ENCODE assay signal across 11 cellular contexts in genomic region chr22:41957941-41958556, GRCh38. TPM values are rescaled to one million over a fixed set of nuclear protein-coding genes. Genes with fewer than 3 reads are reported as not detected.
A peak's percentile ranks its signal among the peaks of the same experiment; 100 is the strongest.
DNase-seq lines count a peak whose midpoint lies in the region; ATAC-seq and TF ChIP-seq lines count a peak whose summit lies in the region.
"Had no signal": no experiment of that assay in that cellular context is flagged by ENCODE, and none has a peak within 500 bp of the region (broad histone marks: within the 10 kb centered on the region; RNA-seq: fewer than 3 reads in every experiment).

No MANE protein-coding gene starts in this region.

- POLR2A ChIA-PET in CD8-positive, alpha-beta T cell (lab: Charles Lee) = no interaction called here

- no peaks in the 10 kb centered on the region for H3K9me3 ChIP-seq in CD8-positive, alpha-beta T cell (ENCODE audit: low read length)
- H3K9me3 ChIP-seq in mucosa of descending colon = no peaks in the 10 kb centered on the region
- H3K9me3 ChIP-seq: adrenal gland had no signal

- peaks cover 3% of the 10 kb centered on the region for H3K4me1 Mint-ChIP-seq in CD8-positive, alpha-beta T cell (ENCODE audit: low read depth)

- H3K4me3 Mint-ChIP-seq in CD8-positive, alpha-beta T cell = peak overlapping the region; percentile 11

- no peaks in the 10 kb centered on the region for H3K4me1 ChIP-seq in CD8-positive, alpha-beta T cell (ENCODE audit: insufficient read depth, low read length)
- H3K4me1 ChIP-seq in mucosa of descending colon (ENCODE audit: low read depth) = no peaks in the 10 kb centered on the region

- DNase-seq in CD8-positive, alpha-beta T cell = no peak
- DNase-seq in mucosa of descending colon = peak in 1 of 3 donors; percentile 39
- no peak for DNase-seq in DMS53 (lab: John Stamatoyannopoulos, UW)
- DNase-seq in NCI-H1694 (lab: John Stamatoyannopoulos, UW) = no peak
- DNase-seq in kidney tubule cell (ENCODE audit: low spot score) = no peak
- DNase-seq: NCI-H446 had no signal

- intact Hi-C loops in CD8-positive, alpha-beta T cell (cut with DNase I, micrococcal nuclease) = loop anchor here (1.0 to 2.0 kb wide), 7 partner anchors 32 to 479 kb away; partner anchors contain the start of genes NAGA (in 1 of the 2) and TNFRSF13C (in 1 of the 2)
- intact Hi-C loops in mucosa of descending colon (cut with DNase I, micrococcal nuclease) = no loop called here

- no peak overlapping the region for H3K4me3 ChIP-seq in CD8-positive, alpha-beta T cell (ENCODE audit: low read depth, low read length)
- H3K4me3 ChIP-seq in mucosa of descending colon = no peak overlapping the region
- H3K4me3 ChIP-seq: adrenal gland had no signal

- H3K27me3 Mint-ChIP-seq in CD8-positive, alpha-beta T cell (ENCODE audit: low read depth) = no peaks in the 10 kb centered on the region

- no peaks in the 10 kb centered on the region for H3K36me3 Mint-ChIP-seq in CD8-positive, alpha-beta T cell

- H3K27me3 ChIP-seq in CD8-positive, alpha-beta T cell (ENCODE audit: insufficient read depth, low read length) = no peaks in the 10 kb centered on the region
- H3K27me3 ChIP-seq: adrenal gland had no signal

- CTCF ChIA-PET in CD8-positive, alpha-beta T cell (lab: Charles Lee) = interaction anchor here (0.6 to 3.1 kb wide), 8 partner anchors 9 to 487 kb away, joined by 3 to 16 read pairs (median 4); partner anchors contain the start of gene CENPM

- no peaks in the 10 kb centered on the region for H3K9me3 Mint-ChIP-seq in CD8-positive, alpha-beta T cell

- TF ChIP-seq CTCF in CD8-positive, alpha-beta T cell (IDR thresholded peaks at IDR 0.05) = peak; percentile 53
- peak; percentile 22 for TF ChIP-seq CTCF in mucosa of descending colon (IDR thresholded peaks at IDR 0.05)

- peak; percentile 35 for ATAC-seq in CD8-positive, alpha-beta T cell
- ATAC-seq in HG03175 (IDR thresholded peaks at IDR 0.05; ENCODE audit: unreplicated experiment) (peak; percentile 14), mucosa of descending colon (peak; percentile 65), GM21360 (IDR thresholded peaks at IDR 0.05; ENCODE audit: unreplicated experiment) (no peak)

- no peak overlapping the region for H3K27ac ChIP-seq in CD8-positive, alpha-beta T cell (ENCODE audit: low read depth, low read length)
- peak overlapping the region; percentile 39 for H3K27ac ChIP-seq in cingulate gyrus (ENCODE audit: low read depth, low read length)
- H3K27ac ChIP-seq: adrenal gland had no signal

- H3K27ac Mint-ChIP-seq in CD8-positive, alpha-beta T cell = no peak overlapping the region

- no peaks in the 10 kb centered on the region for H3K36me3 ChIP-seq in CD8-positive, alpha-beta T cell (ENCODE audit: insufficient read depth, low read length)
- no peaks in the 10 kb centered on the region for H3K36me3 ChIP-seq in mucosa of descending colon (ENCODE audit: low read depth)
- H3K36me3 ChIP-seq: adrenal gland had no signal

RNA-seq across cellular contexts. Expression of gene CENPM, which starts 11.1 kb away (rescaled TPM):
- total RNA-seq in CD8-positive, alpha-beta T cell = 10 to 100 TPM in 1 of 2 experiments, 1 to 10 TPM in 1; 9.4 to 10.9 TPM
- total RNA-seq in mucosa of descending colon = 10 to 100 TPM in 1 of 3 donors, 1 to 10 TPM in 2; 3.2 to 18.8 (median 7.5) TPM

RNA-seq across cellular contexts. Expression of gene SEPTIN3, which starts 11.2 kb away (rescaled TPM):
- under 1 TPM in 1 of 2 experiments, not detected in 1; 0.11 TPM for total RNA-seq in CD8-positive, alpha-beta T cell
- 1 to 10 TPM in 1 of 3 donors, under 1 TPM in 2; 0.23 to 1.6 (median 0.41) TPM for total RNA-seq in mucosa of descending colon

RNA-seq across cellular contexts. Expression of gene TNFRSF13C, which starts 31.4 kb away (rescaled TPM):
- total RNA-seq in CD8-positive, alpha-beta T cell = 10 to 100 TPM; 36.3 to 39.8 TPM
- under 1 TPM; 0.22 to 0.94 (median 0.55) TPM for total RNA-seq in mucosa of descending colon
- total RNA-seq: glomerular endothelial cell had no signal

RNA-seq across cellular contexts. Expression of gene WBP2NL, which starts 40.5 kb away (rescaled TPM):
- under 1 TPM; 0.28 to 0.60 TPM for total RNA-seq in CD8-positive, alpha-beta T cell
- total RNA-seq in mucosa of descending colon = 1 to 10 TPM in 2 of 3 donors, under 1 TPM in 1; 0.63 to 3.7 (median 1.8) TPM

Comparison
In these comparisons a context has a peak if more than half of its experiments do, and no peak if none do; other contexts are left out.
1. intact Hi-C loops: an anchor here in CD8-positive, alpha-beta T cell (1.0 to 2.0 kb wide); none called in mucosa of descending colon.